ENCODE assay signal across 16 cellular contexts in the genomic region with DNA sequence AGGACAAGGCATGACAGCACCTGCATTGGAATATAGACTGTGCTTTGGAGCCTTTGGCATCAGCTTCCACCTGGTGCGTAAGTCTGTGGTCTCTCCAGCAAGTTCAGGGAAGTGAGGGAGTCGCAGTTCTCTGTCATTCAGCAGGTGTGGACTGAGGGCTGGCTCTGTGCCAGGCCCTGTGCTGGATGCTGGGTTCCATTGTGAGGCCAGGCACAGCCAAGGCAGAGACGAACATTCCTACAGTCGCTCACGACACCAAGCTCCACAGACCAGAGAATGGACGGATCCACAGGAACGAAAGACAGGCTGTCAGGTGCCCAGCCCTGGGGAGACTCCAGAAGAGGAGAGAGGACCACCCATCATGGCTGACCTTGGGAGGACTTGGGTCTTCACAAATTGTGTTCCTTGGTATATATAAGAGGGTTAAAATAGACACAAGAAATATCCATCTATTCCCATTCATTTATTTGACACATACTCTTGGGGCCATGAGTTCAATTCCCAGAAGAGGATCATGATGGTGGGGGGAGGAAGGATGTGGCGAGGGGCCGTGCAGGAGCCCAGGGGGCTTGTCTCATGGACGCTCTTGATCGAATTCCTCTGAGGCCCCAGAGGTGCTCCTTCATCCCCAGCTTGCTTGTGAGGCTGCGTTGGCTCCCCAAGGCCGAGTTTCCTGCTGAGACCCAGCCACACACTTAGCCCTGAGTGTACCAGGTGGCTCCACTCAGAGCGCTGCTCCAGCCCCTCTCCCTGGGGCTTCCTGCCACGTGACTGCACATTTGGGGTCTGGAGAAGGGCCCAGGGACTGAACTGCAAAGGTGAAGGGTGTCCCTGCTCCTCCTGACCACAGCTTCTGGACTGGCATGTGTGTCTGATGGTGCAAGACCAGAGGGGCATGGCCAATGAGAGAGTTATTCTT. TPM values are rescaled to one million over a fixed set of nuclear protein-coding genes. Genes with fewer than 3 reads are reported as not detected.
DNase-seq lines count a peak whose midpoint lies in the region; ATAC-seq and TF ChIP-seq lines count a peak whose summit lies in the region.
"Had no signal": no experiment of that assay in that cellular context is flagged by ENCODE, and none has a peak within 500 bp of the region (broad histone marks: within the 10 kb centered on the region; RNA-seq: fewer than 3 reads in every experiment).

No MANE protein-coding gene starts in this region.

- H3K4me1 Mint-ChIP-seq in CD8-positive, alpha-beta T cell (ENCODE audit: low read depth), result peaks cover 91% of the 10 kb centered on the region
- H3K4me1 Mint-ChIP-seq in activated CD8-positive, alpha-beta T cell treated with anti-CD3 and anti-CD28 coated beads, Interleukin-2, amount 10 ng/mL, durations not matched to agents 7 days and 5 days (ENCODE audit: low read depth), result peaks cover 69% of the 10 kb centered on the region
- H3K4me1 Mint-ChIP-seq in naive B cell, result peaks cover 48 to 67% (median 63%) of the 10 kb centered on the region in 3 donors

- H3K36me3 ChIP-seq in CD8-positive, alpha-beta T cell (ENCODE audit: insufficient read depth, low read length), result no peaks in the 10 kb centered on the region
- H3K36me3 ChIP-seq: tibial artery had no signal

- H3K27ac ChIP-seq in CD8-positive, alpha-beta T cell (ENCODE audit: low read depth, low read length), result peak overlapping the region; percentile 79
- H3K27ac ChIP-seq: body of pancreas, tibial artery had no signal

- H3K4me3 Mint-ChIP-seq in CD8-positive, alpha-beta T cell, result peak overlapping the region; percentile 83
- peak overlapping the region; percentile 89 for H3K4me3 Mint-ChIP-seq in activated CD8-positive, alpha-beta T cell treated with anti-CD3 and anti-CD28 coated beads, Interleukin-2, amount 10 ng/mL, durations not matched to agents 7 days and 5 days
- peak overlapping the region; percentile 41 to 82 (median 72) for H3K4me3 Mint-ChIP-seq in naive B cell
- H3K4me3 Mint-ChIP-seq: WTC11 had no signal

- H3K36me3 Mint-ChIP-seq in CD8-positive, alpha-beta T cell, result peaks cover 16% of the 10 kb centered on the region
- peaks cover 6% of the 10 kb centered on the region for H3K36me3 Mint-ChIP-seq in activated CD8-positive, alpha-beta T cell treated with anti-CD3 and anti-CD28 coated beads, Interleukin-2, amount 10 ng/mL, durations not matched to agents 7 days and 5 days (ENCODE audit: low read depth)
- H3K36me3 Mint-ChIP-seq in naive B cell, result peaks cover 0 to under 1% of the 10 kb centered on the region in 2 donors
- H3K36me3 Mint-ChIP-seq: WTC11 had no signal

- no peaks in the 10 kb centered on the region for H3K9me3 ChIP-seq in CD8-positive, alpha-beta T cell (ENCODE audit: low read length)
- H3K9me3 ChIP-seq: body of pancreas, tibial artery had no signal

- H3K27ac Mint-ChIP-seq in CD8-positive, alpha-beta T cell, result peak overlapping the region; percentile 98
- peak overlapping the region; percentile 97 for H3K27ac Mint-ChIP-seq in activated CD8-positive, alpha-beta T cell treated with anti-CD3 and anti-CD28 coated beads, Interleukin-2, amount 10 ng/mL, durations not matched to agents 7 days and 5 days
- H3K27ac Mint-ChIP-seq in naive B cell, result peak overlapping the region; percentile 89 to 97 (median 92)
- H3K27ac Mint-ChIP-seq: WTC11 had no signal

- H3K27me3 Mint-ChIP-seq in CD8-positive, alpha-beta T cell (ENCODE audit: low read depth), result no peaks in the 10 kb centered on the region
- no peaks in the 10 kb centered on the region for H3K27me3 Mint-ChIP-seq in activated CD8-positive, alpha-beta T cell treated with anti-CD3 and anti-CD28 coated beads, Interleukin-2, amount 10 ng/mL, durations not matched to agents 7 days and 5 days (ENCODE audit: low read depth)
- no peaks in the 10 kb centered on the region for H3K27me3 Mint-ChIP-seq in naive B cell

- H3K9me3 Mint-ChIP-seq in CD8-positive, alpha-beta T cell, result no peaks in the 10 kb centered on the region
- H3K9me3 Mint-ChIP-seq in activated CD8-positive, alpha-beta T cell treated with anti-CD3 and anti-CD28 coated beads, Interleukin-2, amount 10 ng/mL, durations not matched to agents 7 days and 5 days (ENCODE audit: insufficient read depth), result no peaks in the 10 kb centered on the region
- peaks cover 0 to 4% (median 0%) of the 10 kb centered on the region in 7 donors for H3K9me3 Mint-ChIP-seq in naive B cell
- H3K9me3 Mint-ChIP-seq: WTC11 had no signal

- POLR2A ChIA-PET in CD8-positive, alpha-beta T cell (lab: Charles Lee), result interaction anchor here (0.8 to 3.5 kb wide), 15 partner anchors 9 to 127 kb away, joined by 3 to 33 read pairs (median 6); partner anchors contain the start of gene ATP5F1E
- POLR2A ChIA-PET in activated CD8-positive, alpha-beta T cell treated with anti-CD3 and anti-CD28 coated beads, Interleukin-2, amount 10 ng/mL, durations not matched to agents 7 days and 5 days (lab: Charles Lee), result interaction anchor here (1.0 to 2.9 kb wide), 9 partner anchors 12 to 128 kb away, joined by 3 to 49 read pairs (median 7); partner anchors contain the start of gene ATP5F1E

- peak overlapping the region; percentile 47 for H3K4me3 ChIP-seq in CD8-positive, alpha-beta T cell (ENCODE audit: low read depth, low read length)
- H3K4me3 ChIP-seq: body of pancreas, tibial artery had no signal

- CTCF ChIA-PET in CD8-positive, alpha-beta T cell (lab: Charles Lee), result interaction anchor here (0.7 to 2.9 kb wide), 13 partner anchors 10 to 93 kb away, joined by 3 to 24 read pairs (median 6); no protein-coding TSS in a partner anchor
- CTCF ChIA-PET in activated CD8-positive, alpha-beta T cell treated with anti-CD3 and anti-CD28 coated beads, Interleukin-2, amount 10 ng/mL, durations not matched to agents 7 days and 5 days (lab: Charles Lee), result interaction anchor here (1.0 to 3.6 kb wide), 16 partner anchors 9 to 128 kb away, joined by 3 to 25 read pairs (median 5); partner anchors contain the start of gene ATP5F1E

- no peaks in the 10 kb centered on the region for H3K27me3 ChIP-seq in CD8-positive, alpha-beta T cell (ENCODE audit: insufficient read depth, low read length)
- H3K27me3 ChIP-seq: body of pancreas had no signal

- ATAC-seq in CD8-positive, alpha-beta T cell, result no peak
- no peak for ATAC-seq in activated CD8-positive, alpha-beta T cell treated with anti-CD3 and anti-CD28 coated beads, Interleukin-2, amount 10 ng/mL, durations not matched to agents 7 days and 5 days
- ATAC-seq in naive B cell (ENCODE audit: low read depth in 2 of 2), result no peak
- no peak for ATAC-seq in HG03520 (IDR thresholded peaks at IDR 0.05; ENCODE audit: unreplicated experiment)
- ATAC-seq: body of pancreas had no signal

- no peak for TF ChIP-seq CTCF in CD8-positive, alpha-beta T cell (IDR thresholded peaks at IDR 0.05)

- H3K4me1 ChIP-seq in CD8-positive, alpha-beta T cell (ENCODE audit: insufficient read depth, low read length), result peaks cover 69% of the 10 kb centered on the region
- H3K4me1 ChIP-seq: body of pancreas, tibial artery had no signal

- DNase-seq in CD8-positive, alpha-beta T cell, result peak in 2 of 7 experiments; percentile 38 to 56
- DNase-seq in NCI-H1417 (lab: John Stamatoyannopoulos, UW) (peak; percentile 48 to 77 (median 63)), naive B cell (no peak), NCI-H1092 treated with DMSO at 0.1 percent for 48 hours (lab: John Stamatoyannopoulos, UW) (no peak), iPS-NIHi7 (ENCODE audit: extremely low spot score) (no peak), dermis blood vessel endothelial cell (no peak)
- DNase-seq in activated CD8-positive, alpha-beta T cell treated with anti-CD3 and anti-CD28 coated beads, Interleukin-2, amount 10 ng/mL, durations not matched to agents 7 days and 5 days, result peak; percentile 51
- DNase-seq: body of pancreas, DMS153, left cardiac atrium, tibial artery had no signal

- intact Hi-C loops in CD8-positive, alpha-beta T cell (cut with DNase I, micrococcal nuclease), result loop anchor here (1.0 to 10.0 kb wide), 11 partner anchors 10 to 1765 kb away; partner anchors contain the start of genes RAB22A (in 2 of the 2), RBM38 (in 2 of the 2), PMEPA1 (in 1 of the 2) and STX16 (in 1 of the 2)

RNA-seq across cellular contexts. Expression of gene ZNF831, which starts 3.5 kb away (rescaled TPM):
- total RNA-seq in CD8-positive, alpha-beta T cell, result 10 to 100 TPM; 15.3 to 16.3 TPM
- total RNA-seq in activated CD8-positive, alpha-beta T cell treated with anti-CD3 and anti-CD28 coated beads, Interleukin-2, amount 10 ng/mL, durations not matched to agents 7 days and 5 days, result 1 to 10 TPM; 8.6 to 9.2 TPM
- polyA plus RNA-seq in naive B cell (ENCODE audit: low read depth in 6 of 6), result 1 to 10 TPM in 4 of 6 donors, under 1 TPM in 2; 0.66 to 2.6 (median 2.3) TPM
- under 0.01 and 0.09 TPM in 2 replicates for total RNA-seq in dermis blood vessel endothelial cell
- total RNA-seq: M059J, osteoblast, RPMI7951 had no signal

Comparison
In these comparisons a context has a peak if more than half of its experiments do, and no peak if none do; other contexts are left out.
1. DNase-seq: peak in NCI-H1417 (3 of 3) and activated CD8-positive, alpha-beta T cell treated with anti-CD3 and anti-CD28 coated beads, Interleukin-2, amount 10 ng/mL, durations not matched to agents 7 days and 5 days (single experiment); none in naive B cell (single experiment), NCI-H1092 treated with DMSO at 0.1 percent for 48 hours (single experiment), iPS-NIHi7 (single experiment) and dermis blood vessel endothelial cell (single experiment).
2. Peak in every context shown above with its lines, with median percentiles within 50 percentile points of each other: H3K27ac Mint-ChIP-seq and H3K4me3 Mint-ChIP-seq.